15 cellular contexts compared by ENCODE assay signal in the genomic region with DNA sequence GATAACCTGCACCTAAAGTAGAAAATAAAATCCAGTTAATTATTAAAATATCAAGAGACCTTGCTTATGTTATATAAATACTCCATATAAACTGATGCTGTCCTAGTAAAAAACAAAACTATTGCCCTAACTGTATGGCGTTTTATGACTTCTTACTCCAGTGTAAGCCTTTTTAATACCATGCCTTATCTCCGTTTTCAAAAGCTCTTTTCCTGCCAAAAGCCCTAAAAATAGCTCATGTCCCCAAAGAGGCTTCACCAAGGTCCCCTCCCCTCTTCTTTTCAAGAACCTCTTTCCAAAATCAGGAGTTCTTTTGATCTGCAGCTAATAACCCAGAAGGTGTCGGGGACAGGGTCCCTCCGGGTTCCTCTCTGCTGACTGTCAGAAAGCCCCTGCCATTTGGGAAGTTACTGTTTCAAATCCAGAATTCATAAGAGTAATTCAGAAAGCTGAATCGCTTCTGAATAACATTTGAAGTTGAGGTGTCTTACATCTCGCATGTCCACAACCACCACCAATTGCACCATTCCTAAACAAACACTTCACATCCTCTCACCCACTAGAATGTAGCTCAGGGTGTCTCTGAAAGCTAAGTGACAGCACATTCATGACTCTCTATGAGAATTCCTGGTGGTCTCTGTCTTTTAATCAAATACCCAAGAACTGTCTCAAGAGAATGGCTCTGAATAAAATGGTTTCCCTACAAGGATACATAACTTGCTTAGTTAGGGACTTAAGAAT.
"Had no signal": no experiment of that assay in that cellular context is flagged by ENCODE, and none has a peak within 500 bp of the region (broad histone marks: within the 10 kb centered on the region; RNA-seq: fewer than 3 reads in every experiment).

No MANE protein-coding gene starts in this region.

- H3K4me1 ChIP-seq: right lobe of liver had no signal

- H3K9me3 Mint-ChIP-seq: activated CD8-positive, alpha-beta T cell treated with anti-CD3 and anti-CD28 coated beads for 36 hours; activated naive CD8-positive, alpha-beta T cell treated with anti-CD3 and anti-CD28 coated beads, Interleukin-2, amount 10 ng/mL, durations not matched to agents 7 days and 5 days; activated T-cell treated with anti-CD3 and anti-CD28 coated beads, Interleukin-2, amount 50 U/mL, for 72 hours; naive B cell had no signal

- H3K27me3 ChIP-seq: esophagus muscularis mucosa, foreskin keratinocyte, right lobe of liver had no signal

- H3K4me3 ChIP-seq: esophagus muscularis mucosa, right lobe of liver had no signal

- DNase-seq: activated CD8-positive, alpha-beta memory T cell treated with anti-CD3 and anti-CD28 coated beads, Interleukin-2, amount 50 U/mL, for 4 hours; activated CD8-positive, alpha-beta T cell treated with anti-CD3 and anti-CD28 coated beads for 36 hours; activated gamma-delta T cell treated with Interleukin-2 at 50 U/mL for 16 hours; activated naive CD8-positive, alpha-beta T cell treated with anti-CD3 and anti-CD28 coated beads, Interleukin-2, amount 10 ng/mL, durations not matched to agents 7 days and 5 days; activated T-cell treated with anti-CD3 and anti-CD28 coated beads, Interleukin-2, amount 50 U/mL, for 72 hours; foreskin keratinocyte; head of caudate nucleus; midbrain; naive B cell; right lobe of liver; stimulated activated CD4-positive, alpha-beta T cell treated with anti-CD3 and anti-CD28 coated beads, Interleukin-2, amount 100 ng/mL, for 24 hours; stimulated activated naive CD4-positive, alpha-beta T cell; substantia nigra; T-helper 9 cell had no signal

- H3K27ac Mint-ChIP-seq: activated CD8-positive, alpha-beta T cell treated with anti-CD3 and anti-CD28 coated beads for 36 hours; activated naive CD8-positive, alpha-beta T cell treated with anti-CD3 and anti-CD28 coated beads, Interleukin-2, amount 10 ng/mL, durations not matched to agents 7 days and 5 days; activated T-cell treated with anti-CD3 and anti-CD28 coated beads, Interleukin-2, amount 50 U/mL, for 72 hours had no signal

- H3K4me3 Mint-ChIP-seq: activated CD8-positive, alpha-beta T cell treated with anti-CD3 and anti-CD28 coated beads for 36 hours; activated naive CD8-positive, alpha-beta T cell treated with anti-CD3 and anti-CD28 coated beads, Interleukin-2, amount 10 ng/mL, durations not matched to agents 7 days and 5 days; activated T-cell treated with anti-CD3 and anti-CD28 coated beads, Interleukin-2, amount 50 U/mL, for 72 hours; naive B cell had no signal

- ATAC-seq: activated CD8-positive, alpha-beta T cell treated with anti-CD3 and anti-CD28 coated beads for 36 hours; activated T-cell treated with anti-CD3 and anti-CD28 coated beads, Interleukin-2, amount 50 U/mL, for 72 hours; foreskin keratinocyte; right lobe of liver had no signal

- H3K27ac ChIP-seq: esophagus muscularis mucosa, foreskin keratinocyte, right lobe of liver had no signal

- H3K9me3 ChIP-seq: esophagus muscularis mucosa, right lobe of liver had no signal

- H3K27me3 Mint-ChIP-seq: activated CD8-positive, alpha-beta T cell treated with anti-CD3 and anti-CD28 coated beads for 36 hours; activated naive CD8-positive, alpha-beta T cell treated with anti-CD3 and anti-CD28 coated beads, Interleukin-2, amount 10 ng/mL, durations not matched to agents 7 days and 5 days; naive B cell had no signal

- H3K4me1 Mint-ChIP-seq: activated naive CD8-positive, alpha-beta T cell treated with anti-CD3 and anti-CD28 coated beads, Interleukin-2, amount 10 ng/mL, durations not matched to agents 7 days and 5 days had no signal
